1 cellular context compared by ENCODE assay signal in genomic region chr6:107958689-107959362, GRCh38.
TF ChIP-seq lines count a peak whose summit lies in the region.

No MANE protein-coding gene starts in this region.

TF ChIP-seq in HepG2, 621 proteins besides CTCF, POLR2A, EP300 and RAD21:
- TF ChIP-seq ZNF777 (CRISPR knock-in tag; IDR thresholded peaks at IDR 0.05) (0 out of 2 replicates have a peak, but pooled peaks have one; percentile 8), CHD4 (IDR thresholded peaks at IDR 0.05; ENCODE audit: borderline replicate concordance, low read length) (peak; percentile 82; the same call in 1 of the 2 replicates), HOXA3 (CRISPR knock-in tag; IDR thresholded peaks at IDR 0.05) (0 out of 2 replicates have a peak, but pooled peaks have one; percentile 4), ZMYM3 (CRISPR knock-in tag; IDR thresholded peaks at IDR 0.05) (peak; percentile 41; the same call in 1 of the 2 replicates), ZBTB38 (CRISPR knock-in tag; IDR thresholded peaks at IDR 0.05) (0 out of 2 replicates have a peak, but pooled peaks have one; percentile 19), ZNF143 (CRISPR knock-in tag; IDR thresholded peaks at IDR 0.05) (0 out of 2 replicates have a peak, but pooled peaks have one; percentile 2), ADNP (CRISPR knock-in tag; IDR thresholded peaks at IDR 0.05) (peak; percentile 24; the same call in 1 of the 2 replicates), ZNF691 (CRISPR knock-in tag; IDR thresholded peaks at IDR 0.05; ENCODE audit: borderline replicate concordance, low read depth) (0 out of 2 replicates have a peak, but pooled peaks have one; percentile 1), SRSF1 (optimal IDR thresholded peaks at IDR 0.05; ENCODE audit: low read depth, low read length) (peak; percentile 25), ZNF709 (CRISPR knock-in tag; IDR thresholded peaks at IDR 0.05) (peak; percentile 10; the same call in 1 of the 2 replicates), ZNF770 (CRISPR knock-in tag; IDR thresholded peaks at IDR 0.05) (0 out of 2 replicates have a peak, but pooled peaks have one; percentile 14), ZNF441 (CRISPR knock-in tag; IDR thresholded peaks at IDR 0.05; ENCODE audit: borderline replicate concordance) (peak; percentile 8; the same call in 1 of the 2 replicates), ZSCAN20 (CRISPR knock-in tag; IDR thresholded peaks at IDR 0.05; ENCODE audit: borderline replicate concordance) (0 out of 2 replicates have a peak, but pooled peaks have one; percentile 55), ZNF670 (CRISPR knock-in tag; IDR thresholded peaks at IDR 0.05; ENCODE audit: borderline replicate concordance) (0 out of 2 replicates have a peak, but pooled peaks have one; percentile 3), SALL2 (CRISPR knock-in tag; IDR thresholded peaks at IDR 0.05) (peak; percentile 19; the same call in 1 of the 2 replicates)
